In genomic region chr19:49969355-49969754, GRCh38 we compare ENCODE assay signal across 8 cellular contexts. TPM values are rescaled to one million over a fixed set of nuclear protein-coding genes. Genes with fewer than 3 reads are reported as not detected.
"Had no signal": no experiment of that assay in that cellular context is flagged by ENCODE, and none has a peak within 500 bp of the region (broad histone marks: within the 10 kb centered on the region; RNA-seq: fewer than 3 reads in every experiment).

No MANE protein-coding gene starts in this region.

RNA-seq across cellular contexts. Expression of gene SIGLEC11, which starts 8.4 kb away (rescaled TPM):
- total RNA-seq: activated B cell treated with CpG ODN at 0.5 μM for 24 hours; activated CD4-positive, alpha-beta T cell treated with anti-CD3 and anti-CD28 coated beads for 36 hours; activated naive CD4-positive, alpha-beta T cell treated with anti-CD3 and anti-CD28 coated beads, Interleukin-2, amount 50 U/mL, for 72 hours; activated T-helper 17 cell treated with anti-CD3 and anti-CD28 coated beads, Interleukin-2, amount 50 U/mL, for 72 hours; dermis blood vessel endothelial cell; foreskin keratinocyte; mammary epithelial cell; smooth muscle cell had no signal
- polyA plus RNA-seq: foreskin keratinocyte, mammary epithelial cell, smooth muscle cell had no signal
